10 cellular contexts compared by ENCODE assay signal in genomic region chr7:2512179-2512644, GRCh38. TPM values are rescaled to one million over a fixed set of nuclear protein-coding genes. Genes with fewer than 3 reads are reported as not detected.
DNase-seq lines count a peak whose midpoint lies in the region; ATAC-seq and TF ChIP-seq lines count a peak whose summit lies in the region.
"Had no signal": no experiment of that assay in that cellular context is flagged by ENCODE, and none has a peak within 500 bp of the region (broad histone marks: within the 10 kb centered on the region; RNA-seq: fewer than 3 reads in every experiment).

No MANE protein-coding gene starts in this region.

- H3K9me3 ChIP-seq in hepatocyte (ENCODE audit: low read depth): no peaks in the 10 kb centered on the region

- peak overlapping the region; percentile 57 for H3K4me3 Mint-ChIP-seq in activated CD4-positive, alpha-beta memory T cell treated with anti-CD3 and anti-CD28 coated beads for 36 hours

- CTCF ChIA-PET in activated CD4-positive, alpha-beta memory T cell treated with anti-CD3 and anti-CD28 coated beads for 36 hours (lab: Charles Lee): interaction anchor here (0.5 kb wide), 1 partner anchor 212 kb away, joined by 3 read pairs; no protein-coding TSS in a partner anchor

- no peaks in the 10 kb centered on the region for H3K9me3 Mint-ChIP-seq in activated CD4-positive, alpha-beta memory T cell treated with anti-CD3 and anti-CD28 coated beads for 36 hours

- H3K27ac Mint-ChIP-seq in activated CD4-positive, alpha-beta memory T cell treated with anti-CD3 and anti-CD28 coated beads for 36 hours: peak overlapping the region; percentile 90

- no peaks in the 10 kb centered on the region for H3K9me2 ChIP-seq in hepatocyte (replicated peaks; ENCODE audit: insufficient read depth)

- WGBS in hepatocyte (ENCODE audit: low lambda C conversion rate, missing lambda C conversion rate): 76% methylated on average over 12 of the region's 12 CpGs

- H3K4me2 ChIP-seq in hepatocyte: no peak overlapping the region

- ATAC-seq in left lobe of liver (peak; percentile 6), HG03571 (IDR thresholded peaks at IDR 0.05; ENCODE audit: unreplicated experiment) (no peak)

- H3K4me3 ChIP-seq in AG10803 (ENCODE audit: low read length) (no peak overlapping the region), hepatocyte (no peak overlapping the region)

- POLR2A ChIA-PET in activated CD4-positive, alpha-beta memory T cell treated with anti-CD3 and anti-CD28 coated beads for 36 hours (lab: Charles Lee): interaction anchor here (2.0 to 2.8 kb wide), 2 partner anchors 10 to 18 kb away, joined by 12 to 18 read pairs; no protein-coding TSS in a partner anchor

- H4K20me1 ChIP-seq in hepatocyte (ENCODE audit: insufficient read depth, poor library complexity, severe bottlenecking): no peaks in the 10 kb centered on the region

- H2AFZ ChIP-seq in hepatocyte: no peak overlapping the region

- no peaks in the 10 kb centered on the region for H3K27me3 ChIP-seq in hepatocyte

- TF ChIP-seq CTCF in AG10803 (conservative IDR thresholded peaks at IDR 0.05; ENCODE audit: low read length) (no peak), GM10266 (IDR thresholded peaks at IDR 0.05; ENCODE audit: control insufficient read depth, insufficient read depth, low read depth, missing control alignments) (no peak), hepatocyte (IDR thresholded peaks at IDR 0.05; ENCODE audit: poor library complexity) (no peak)

- no peaks in the 10 kb centered on the region for H3K36me3 Mint-ChIP-seq in activated CD4-positive, alpha-beta memory T cell treated with anti-CD3 and anti-CD28 coated beads for 36 hours

- intact Hi-C loops in activated CD4-positive, alpha-beta memory T cell treated with anti-CD3 and anti-CD28 coated beads for 36 hours (cut with micrococcal nuclease): no loop called here

- H3K79me2 ChIP-seq in hepatocyte: no peaks in the 10 kb centered on the region

- no peaks in the 10 kb centered on the region for H3K36me3 ChIP-seq in hepatocyte (replicated peaks; ENCODE audit: insufficient read depth, low read depth)

- H3K27me3 Mint-ChIP-seq in activated CD4-positive, alpha-beta memory T cell treated with anti-CD3 and anti-CD28 coated beads for 36 hours: no peaks in the 10 kb centered on the region

- DNase-seq in AG10803 (ENCODE audit: low read depth) (peak; percentile 35), GM10266 (ENCODE audit: extremely low spot score) (peak; percentile 74), left lobe of liver (ENCODE audit: low spot score) (no peak), MV-4-11 (lab: John Stamatoyannopoulos, UW) (no peak), NCI-H1105 treated with DMSO at 0.1 percent for 48 hours (lab: John Stamatoyannopoulos, UW) (no peak), hepatocyte (ENCODE audit: low spot score) (no peak)
- peak; percentile 52 for DNase-seq in activated CD4-positive, alpha-beta memory T cell treated with anti-CD3 and anti-CD28 coated beads for 36 hours

- H3K4me1 ChIP-seq in hepatocyte (ENCODE audit: insufficient read depth): peaks cover 18% of the 10 kb centered on the region

- H3K27ac ChIP-seq in hepatocyte: no peak overlapping the region

- H3K4me1 Mint-ChIP-seq in activated CD4-positive, alpha-beta memory T cell treated with anti-CD3 and anti-CD28 coated beads for 36 hours (ENCODE audit: low read depth): peaks cover 55% of the 10 kb centered on the region

RNA-seq across cellular contexts. Expression of gene LFNG, which starts 7.4 kb away (rescaled TPM):
- total RNA-seq in activated CD4-positive, alpha-beta memory T cell treated with anti-CD3 and anti-CD28 coated beads for 36 hours: 10 to 100 TPM; 33.0 to 33.1 TPM
- total RNA-seq in left lobe of liver (1.2 TPM), hepatocyte (4.5 and 7.5 TPM in 2 replicates)
- polyA plus RNA-seq in hepatocyte: 1.2 and 1.6 TPM in 2 replicates

RNA-seq across cellular contexts. Expression of gene GRIFIN, which starts 36.0 kb away (rescaled TPM):
- not detected for total RNA-seq in activated CD4-positive, alpha-beta memory T cell treated with anti-CD3 and anti-CD28 coated beads for 36 hours
- total RNA-seq in left lobe of liver (not detected), hepatocyte (not detected in 2 replicates)
- polyA plus RNA-seq in hepatocyte: not detected in 2 replicates
- total RNA-seq: lung microvascular endothelial cell, RPMI7951 had no signal

RNA-seq across cellular contexts. Expression of gene BRAT1, which starts 43.1 kb away (rescaled TPM):
- 10 to 100 TPM; 33.5 to 33.6 TPM for total RNA-seq in activated CD4-positive, alpha-beta memory T cell treated with anti-CD3 and anti-CD28 coated beads for 36 hours
- total RNA-seq in left lobe of liver (15.6 TPM), hepatocyte (15.7 and 19.2 TPM in 2 replicates)
- 37.8 and 45.0 TPM in 2 replicates for polyA plus RNA-seq in hepatocyte

RNA-seq across cellular contexts. Expression of gene IQCE, which starts 46.6 kb away (rescaled TPM):
- 10 to 100 TPM in 1 of 2 experiments, 1 to 10 TPM in 1; 8.5 to 10.7 TPM for total RNA-seq in activated CD4-positive, alpha-beta memory T cell treated with anti-CD3 and anti-CD28 coated beads for 36 hours
- total RNA-seq in left lobe of liver (5.7 TPM), hepatocyte (8.2 and 13.3 TPM in 2 replicates)
- polyA plus RNA-seq in hepatocyte: 10.0 and 11.8 TPM in 2 replicates

Comparison
In these comparisons a context has a peak if more than half of its experiments do, and no peak if none do; other contexts are left out.
1. DNase-seq: peak in AG10803 (single experiment), GM10266 (single experiment) and activated CD4-positive, alpha-beta memory T cell treated with anti-CD3 and anti-CD28 coated beads for 36 hours (single experiment); none in left lobe of liver (single experiment), MV-4-11 (single experiment), NCI-H1105 treated with DMSO at 0.1 percent for 48 hours (single experiment) and hepatocyte (single experiment).